Comparison of ENCODE assay signal across 21 cellular contexts in genomic region chr1:81547261-81547911, GRCh38.
DNase-seq lines count a peak whose midpoint lies in the region; ATAC-seq and TF ChIP-seq lines count a peak whose summit lies in the region.
"Had no signal": no experiment of that assay in that cellular context is flagged by ENCODE, and none has a peak within 500 bp of the region (broad histone marks: within the 10 kb centered on the region; RNA-seq: fewer than 3 reads in every experiment).

No MANE protein-coding gene starts in this region.

- ATAC-seq in SK-N-SH treated with all-trans-retinoic acid at 6 μM for 48 hours: no peak
- ATAC-seq: activated CD4-positive, CD25-positive, alpha-beta regulatory T cell treated with anti-CD3 and anti-CD28 coated beads, Interleukin-2, amount 50 U/mL, for 24 hours; left colon had no signal

- H3K27ac Mint-ChIP-seq in type B pancreatic cell: no peak overlapping the region
- H3K27ac Mint-ChIP-seq: T-helper 2 cell treated with Interferon-gamma antibody and Interleukin-4, amounts not matched to agents 5 μg/mL and 100 μg/mL, for 36 hours had no signal

- no peak overlapping the region for H3K4me2 ChIP-seq in SK-N-SH
- H3K4me2 ChIP-seq in smooth muscle cell: peak overlapping the region; percentile 42

- no peak for TF ChIP-seq CTCF in SK-N-SH (IDR thresholded peaks at IDR 0.05)
- no peak for TF ChIP-seq CTCF in smooth muscle cell (IDR thresholded peaks at IDR 0.05; ENCODE audit: borderline replicate concordance, insufficient read depth, poor library complexity, severe bottlenecking)
- no peak for TF ChIP-seq CTCF in type B pancreatic cell (conservative IDR thresholded peaks at IDR 0.05)

- DNase-seq in SK-N-SH (no peak), NT2/D1 (ENCODE audit: low read depth, low spot score) (peak; percentile 94), iPS DF 6.9 (ENCODE audit: low read depth, low spot score) (peak; percentile 45), smooth muscle cell (lab: John Stamatoyannopoulos, UW; ENCODE audit: unreplicated experiment) (no peak), type B pancreatic cell (ENCODE audit: extremely low spot score, unreplicated experiment) (no peak), kidney tubule cell (ENCODE audit: low spot score) (no peak), NCI-H510A treated with DMSO at 0.1 percent for 48 hours (lab: John Stamatoyannopoulos, UW) (no peak)
- DNase-seq: activated effector memory CD4-positive, alpha-beta T cell treated with Interleukin-2 at 50 U/mL for 16 hours; amygdala; BE2C; GDM1; HCEC 1CT; left colon; NCI-H187 had no signal

- peak overlapping the region; percentile 10; the same call in 1 of the 2 replicates for H2AFZ ChIP-seq in SK-N-SH (ENCODE audit: low read depth)
- peak overlapping the region; percentile 50 for H2AFZ ChIP-seq in smooth muscle cell (ENCODE audit: low read depth)

- no peaks in the 10 kb centered on the region for H3K9me3 Mint-ChIP-seq in type B pancreatic cell
- H3K9me3 Mint-ChIP-seq: T-helper 2 cell treated with Interferon-gamma antibody and Interleukin-4, amounts not matched to agents 5 μg/mL and 100 μg/mL, for 36 hours had no signal

- no peaks in the 10 kb centered on the region for H3K79me2 ChIP-seq in SK-N-SH (ENCODE audit: insufficient read depth)
- H3K79me2 ChIP-seq in smooth muscle cell (ENCODE audit: low read depth): no peaks in the 10 kb centered on the region

- CTCF ChIA-PET in SK-N-SH (lab: Yijun Ruan, JAX): interaction anchor here (0.8 kb wide), 1 partner anchor 241 kb away, joined by 3 read pairs; no protein-coding TSS in a partner anchor

- no peak for TF ChIP-seq EP300 in SK-N-SH (IDR thresholded peaks at IDR 0.05; ENCODE audit: borderline replicate concordance in 1 of 2, low read depth in 1 of 2, low read length in 1 of 2)

- H3K9ac ChIP-seq in SK-N-SH: no peak overlapping the region
- peak overlapping the region; percentile 2 for H3K9ac ChIP-seq in NT2/D1 (ENCODE audit: insufficient read length, low read depth)
- no peak overlapping the region for H3K9ac ChIP-seq in smooth muscle cell (ENCODE audit: low read depth)

- WGBS in SK-N-SH (ENCODE audit: low lambda C conversion rate): 76% methylated on average over 6 of the region's 6 CpGs
- no CpG with 5 or more reads among the region's 6 CpGs for WGBS in iPS DF 6.9 (ENCODE audit: insufficient coverage, insufficient read length)
- 50% methylated on average over 6 of the region's 6 CpGs for WGBS in smooth muscle cell (ENCODE audit: low lambda C conversion rate)

- H3K4me1 Mint-ChIP-seq in type B pancreatic cell (ENCODE audit: unreplicated experiment): peaks cover 36% of the 10 kb centered on the region

- H3F3A ChIP-seq in SK-N-SH (replicated peaks; ENCODE audit: insufficient read depth): no peaks in the 10 kb centered on the region
- H3F3A ChIP-seq in smooth muscle cell (ENCODE audit: low read depth): peaks cover 4% of the 10 kb centered on the region

- no peaks in the 10 kb centered on the region for H3K36me3 Mint-ChIP-seq in type B pancreatic cell

- H3K4me1 ChIP-seq in SK-N-SH (ENCODE audit: control insufficient read depth in 1 of 2, insufficient read depth in 2 of 2, low read depth in 1 of 2, low read length in 1 of 2) (no peaks in the 10 kb centered on the region; a peak in 1 of 4 replicates), NT2/D1 (ENCODE audit: insufficient read depth, insufficient read length) (peaks cover 3% of the 10 kb centered on the region), iPS DF 6.9 (ENCODE audit: control insufficient read depth, insufficient read depth, low read length) (peaks cover 3% of the 10 kb centered on the region; the same call in 1 of the 2 replicates), smooth muscle cell (ENCODE audit: low read depth) (peaks cover 19% of the 10 kb centered on the region)
- H3K4me1 ChIP-seq: BE2C, SJCRH30 had no signal

- TF ChIP-seq RAD21 in SK-N-SH (IDR thresholded peaks at IDR 0.05; ENCODE audit: low read length): no peak

- H3K4me3 Mint-ChIP-seq in type B pancreatic cell: no peak overlapping the region
- H3K4me3 Mint-ChIP-seq: T-helper 2 cell treated with Interferon-gamma antibody and Interleukin-4, amounts not matched to agents 5 μg/mL and 100 μg/mL, for 36 hours had no signal

- H3K4me3 ChIP-seq in SK-N-SH (ENCODE audit: low read depth in 2 of 2, low read length in 1 of 2) (no peak overlapping the region), NT2/D1 (ENCODE audit: insufficient read length, low read depth) (no peak overlapping the region), iPS DF 6.9 (ENCODE audit: low read length) (no peak overlapping the region), smooth muscle cell (no peak overlapping the region)
- H3K4me3 ChIP-seq: SJCRH30, skin epidermis, thoracic aorta had no signal

- H3K27me3 ChIP-seq in SK-N-SH (ENCODE audit: insufficient read depth): no peaks in the 10 kb centered on the region
- no peaks in the 10 kb centered on the region for H3K27me3 ChIP-seq in NT2/D1 (ENCODE audit: insufficient read depth, insufficient read length)
- no peaks in the 10 kb centered on the region for H3K27me3 ChIP-seq in iPS DF 6.9 (ENCODE audit: control insufficient read depth, insufficient read depth, low read length)
- H3K27me3 ChIP-seq in smooth muscle cell (ENCODE audit: low read depth): no peaks in the 10 kb centered on the region
- H3K27me3 ChIP-seq: BE2C, SJCRH30 had no signal

- POLR2A ChIA-PET in SK-N-SH (lab: Yijun Ruan, JAX): no interaction called here

- H3K27me3 Mint-ChIP-seq in type B pancreatic cell: no peaks in the 10 kb centered on the region

- H3K9me2 ChIP-seq in SK-N-SH: no peaks in the 10 kb centered on the region

- no peaks in the 10 kb centered on the region for H3K9me3 ChIP-seq in SK-N-SH
- no peaks in the 10 kb centered on the region for H3K9me3 ChIP-seq in NT2/D1 (ENCODE audit: insufficient read depth, low read length)
- H3K9me3 ChIP-seq in iPS DF 6.9 (ENCODE audit: control insufficient read depth, insufficient read depth, low read length): no peaks in the 10 kb centered on the region
- no peaks in the 10 kb centered on the region for H3K9me3 ChIP-seq in smooth muscle cell (replicated peaks; ENCODE audit: low read depth)
- H3K9me3 ChIP-seq: BE2C, SJCRH30, thoracic aorta had no signal

- H3K27ac ChIP-seq in SK-N-SH (ENCODE audit: low read depth in 2 of 2, low read length in 1 of 2): no peak overlapping the region
- H3K27ac ChIP-seq in iPS DF 6.9 (ENCODE audit: low read length): peak overlapping the region; percentile 65
- H3K27ac ChIP-seq in smooth muscle cell (ENCODE audit: low read depth): no peak overlapping the region
- H3K27ac ChIP-seq: 22Rv1, SJCRH30, thoracic aorta had no signal

- H4K20me1 ChIP-seq in SK-N-SH (ENCODE audit: insufficient read depth) (no peaks in the 10 kb centered on the region), smooth muscle cell (ENCODE audit: low read depth) (no peaks in the 10 kb centered on the region)

- H3K36me3 ChIP-seq in SK-N-SH (replicated peaks in 1 of 2; ENCODE audit: control insufficient read depth in 1 of 2, insufficient read depth in 2 of 2, low read length in 1 of 2) (no peaks in the 10 kb centered on the region), NT2/D1 (ENCODE audit: insufficient read depth, insufficient read length, low read length) (no peaks in the 10 kb centered on the region), iPS DF 6.9 (ENCODE audit: control insufficient read depth, insufficient read depth, low read length) (no peaks in the 10 kb centered on the region), smooth muscle cell (ENCODE audit: low read depth) (no peaks in the 10 kb centered on the region)
- H3K36me3 ChIP-seq: BE2C, SJCRH30, thoracic aorta had no signal

TF ChIP-seq in SK-N-SH, 30 proteins besides CTCF, POLR2A, EP300 and RAD21 (continues in another document):
- TF ChIP-seq IRF3 (IDR thresholded peaks at IDR 0.05; ENCODE audit: low read depth, low read length) (no peak), RCOR1 (IDR thresholded peaks at IDR 0.05; ENCODE audit: low read length) (no peak)

TF ChIP-seq in SK-N-SH treated with all-trans-retinoic acid at 6 μM for 48 hours, 23 proteins besides CTCF, POLR2A, EP300 and RAD21 (continues in another document):
- TF ChIP-seq CSDC2 (CRISPR knock-in tag; IDR thresholded peaks at IDR 0.05): no peak
- no peak for TF ChIP-seq ZNF8 (CRISPR knock-in tag; IDR thresholded peaks at IDR 0.05)
- TF ChIP-seq SNAI2 (CRISPR knock-in tag; IDR thresholded peaks at IDR 0.05): no peak
- TF ChIP-seq BACH2 (CRISPR knock-in tag; IDR thresholded peaks at IDR 0.05; ENCODE audit: borderline replicate concordance): no peak
- no peak for TF ChIP-seq ZFP3 (CRISPR knock-in tag; IDR thresholded peaks at IDR 0.05)
- no peak for TF ChIP-seq TCF4 (CRISPR knock-in tag; IDR thresholded peaks at IDR 0.05; ENCODE audit: borderline replicate concordance)
- no peak for TF ChIP-seq ARNTL (CRISPR knock-in tag; IDR thresholded peaks at IDR 0.05; ENCODE audit: borderline replicate concordance, low read depth)
- TF ChIP-seq RARB (CRISPR knock-in tag; IDR thresholded peaks at IDR 0.05): no peak
- no peak for TF ChIP-seq TOX (CRISPR knock-in tag; IDR thresholded peaks at IDR 0.05; ENCODE audit: borderline replicate concordance)
- TF ChIP-seq PATZ1 (CRISPR knock-in tag; IDR thresholded peaks at IDR 0.05; ENCODE audit: borderline replicate concordance): no peak
- no peak for TF ChIP-seq OSR1 (CRISPR knock-in tag; IDR thresholded peaks at IDR 0.05)

Comparison
In these comparisons a context has a peak if more than half of its experiments do, and no peak if none do; other contexts are left out.
1. DNase-seq: peak in NT2/D1 (single experiment) and iPS DF 6.9 (single experiment); none in SK-N-SH (single experiment), smooth muscle cell (single experiment), type B pancreatic cell (single experiment), kidney tubule cell (single experiment) and NCI-H510A treated with DMSO at 0.1 percent for 48 hours (single experiment).